ENCODE assay signal across 12 cellular contexts in the genomic region with DNA sequence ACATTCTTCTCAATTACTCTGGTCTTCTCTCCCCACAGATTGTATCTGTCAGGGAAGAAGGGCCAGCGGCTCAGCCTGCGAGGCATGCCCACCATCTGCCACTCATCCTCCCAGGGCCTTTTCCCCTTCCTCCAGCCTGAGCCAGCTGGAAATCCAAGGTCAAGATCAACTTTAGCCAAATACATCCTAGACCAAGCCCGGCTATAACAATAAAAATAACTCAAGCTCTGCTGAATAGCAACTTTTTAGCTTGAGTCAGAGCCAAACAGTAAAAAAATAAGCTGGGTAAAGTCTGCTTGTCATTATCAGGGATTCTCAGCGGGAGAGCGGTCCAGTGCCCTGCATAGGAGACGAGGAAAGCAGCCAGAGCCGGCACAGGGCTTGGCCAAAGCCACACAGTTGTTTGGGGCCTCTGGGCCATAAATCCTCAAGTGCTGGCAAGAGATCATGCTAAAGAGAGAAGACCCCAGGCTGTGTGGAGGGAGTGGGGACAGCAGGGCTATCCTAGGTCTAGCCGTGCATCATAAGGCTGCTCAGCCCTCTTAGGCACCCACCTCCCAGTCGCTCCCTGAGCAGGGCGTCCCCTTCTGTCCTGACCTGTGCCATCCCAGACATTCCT.
DNase-seq lines count a peak whose midpoint lies in the region; ATAC-seq, FAIRE-seq and TF ChIP-seq lines count a peak whose summit lies in the region.
"Had no signal": no experiment of that assay in that cellular context is flagged by ENCODE, and none has a peak within 500 bp of the region (broad histone marks: within the 10 kb centered on the region; RNA-seq: fewer than 3 reads in every experiment).

No MANE protein-coding gene starts in this region.

- no peak for DNase-seq in natural killer cell
- DNase-seq in natural killer cell treated with Interleukin-12 subunit alpha and Interleukin-12 subunit beta and Interleukin-15 and Interleukin-18, amount 100 ng/mL, for 72 hours (ENCODE audit: low spot score), result no peak
- no peak for DNase-seq in H1 (ENCODE audit: low read depth in 1 of 2, low spot score in 2 of 2)
- peak in 1 of 3 donors; percentile 33 for DNase-seq in mucosa of descending colon
- no peak for DNase-seq in germinal center (ENCODE audit: low spot score)
- no peak for DNase-seq in occipital lobe (lab: John Stamatoyannopoulos, UW)
- DNase-seq: activated naive CD8-positive, alpha-beta T cell treated with anti-CD3 and anti-CD28 coated beads for 36 hours; NCI-H526 treated with DMSO at 0.1 percent for 48 hours had no signal

- no peaks in the 10 kb centered on the region for H3K36me3 ChIP-seq in H1 (ENCODE audit: control insufficient read depth in 2 of 4, insufficient read depth in 4 of 4, low read length in 3 of 4)
- H3K36me3 ChIP-seq in mucosa of descending colon (ENCODE audit: low read depth), result no peaks in the 10 kb centered on the region
- H3K36me3 ChIP-seq: thoracic aorta had no signal

- H3K4me3 ChIP-seq in H1 (ENCODE audit: extremely low read depth in 1 of 4, insufficient read depth in 2 of 4, low read depth in 3 of 4, low read length in 4 of 4), result no peak overlapping the region
- H3K4me3 ChIP-seq in mucosa of descending colon, result no peak overlapping the region
- H3K4me3 ChIP-seq: thoracic aorta had no signal

- FAIRE-seq in H1 (lab: Jason Lieb, UNC), result no peak

- TF ChIP-seq EP300 in H1 (IDR thresholded peaks at IDR 0.05; ENCODE audit: borderline replicate concordance in 1 of 2, low read depth in 2 of 2, low read length in 2 of 2), result no peak

- no peak overlapping the region for H2AFZ ChIP-seq in H1 (ENCODE audit: low read length)

- H3K23me2 ChIP-seq in H1 (ENCODE audit: low read depth, low read length), result no peaks in the 10 kb centered on the region

- H3K9me3 ChIP-seq in H1 (ENCODE audit: insufficient read depth in 2 of 2, low read depth in 1 of 2, low read length in 1 of 2) (no peaks in the 10 kb centered on the region), mucosa of descending colon (no peaks in the 10 kb centered on the region)
- H3K9me3 ChIP-seq: thoracic aorta had no signal

- no peaks in the 10 kb centered on the region for H3K27me3 Mint-ChIP-seq in natural killer cell (ENCODE audit: low read depth in 2 of 2)
- H3K27me3 Mint-ChIP-seq in natural killer cell treated with Interleukin-12 subunit alpha and Interleukin-12 subunit beta and Interleukin-15 and Interleukin-18, amount 100 ng/mL, for 72 hours, result no peaks in the 10 kb centered on the region
- H3K27me3 Mint-ChIP-seq: activated naive CD8-positive, alpha-beta T cell treated with anti-CD3 and anti-CD28 coated beads for 36 hours; B cell had no signal

- H3K27me3 ChIP-seq in H1 (replicated peaks in 1 of 4; ENCODE audit: control insufficient read depth in 3 of 4, extremely low read depth in 1 of 4, insufficient read depth in 3 of 4, low read length in 3 of 4), result no peaks in the 10 kb centered on the region

- H2BK5ac ChIP-seq in H1 (ENCODE audit: low read depth, low read length), result no peak overlapping the region

- no peak overlapping the region for H2BK20ac ChIP-seq in H1 (ENCODE audit: low read length)

- H3K9ac ChIP-seq in H1 (replicated peaks in 1 of 4; ENCODE audit: extremely low read depth in 1 of 4, low read depth in 3 of 4, low read length in 3 of 4), result no peak overlapping the region

- H3K4me1 ChIP-seq in H1 (replicated peaks in 1 of 4; ENCODE audit: control insufficient read depth in 3 of 4, insufficient read depth in 4 of 4, low read length in 3 of 4) (peaks cover 0 to 6% (median 0%) of the 10 kb centered on the region in 4 experiments; a peak in 2 of 7 replicates), mucosa of descending colon (ENCODE audit: low read depth) (no peaks in the 10 kb centered on the region)

- peak overlapping the region; percentile 47 to 51 for H3K27ac Mint-ChIP-seq in natural killer cell
- no peak overlapping the region for H3K27ac Mint-ChIP-seq in natural killer cell treated with Interleukin-12 subunit alpha and Interleukin-12 subunit beta and Interleukin-15 and Interleukin-18, amount 100 ng/mL, for 72 hours
- H3K27ac Mint-ChIP-seq: activated naive CD8-positive, alpha-beta T cell treated with anti-CD3 and anti-CD28 coated beads for 36 hours; B cell had no signal

- TF ChIP-seq RAD21 in H1 (IDR thresholded peaks at IDR 0.05 in 1 of 2, conservative IDR thresholded peaks at IDR 0.05 in 1 of 2; ENCODE audit: low read depth in 2 of 2, low read length in 2 of 2), result no peak

- TF ChIP-seq CTCF in natural killer cell (IDR thresholded peaks at IDR 0.05), result no peak
- TF ChIP-seq CTCF in H1 (IDR thresholded peaks at IDR 0.05; ENCODE audit: control extremely low read depth in 1 of 3, insufficient read depth in 1 of 3, low read depth in 1 of 3, low read length in 3 of 3), result no peak
- TF ChIP-seq CTCF in mucosa of descending colon (IDR thresholded peaks at IDR 0.05), result no peak

- no peak overlapping the region for H3K4ac ChIP-seq in H1 (replicated peaks; ENCODE audit: insufficient read length, low read depth, low read length)

- no peak overlapping the region for H3K56ac ChIP-seq in H1 (replicated peaks; ENCODE audit: insufficient read length, low read depth, low read length)

- no peaks in the 10 kb centered on the region for H4K20me1 ChIP-seq in H1 (replicated peaks in 1 of 2; ENCODE audit: control insufficient read depth in 1 of 2, insufficient read depth in 2 of 2, low read length in 2 of 2)

- H3K14ac ChIP-seq in H1 (ENCODE audit: insufficient read length), result no peak overlapping the region

- H2AK5ac ChIP-seq in H1 (ENCODE audit: low read depth, low read length), result no peak overlapping the region

- TF ChIP-seq POLR2A in H1 (IDR thresholded peaks at IDR 0.05; ENCODE audit: control extremely low read depth in 1 of 2, low read depth in 2 of 2, low read length in 2 of 2), result no peak

- H4K91ac ChIP-seq in H1 (replicated peaks; ENCODE audit: insufficient read length, low read length), result peak overlapping the region; percentile 14

- no peak overlapping the region for H2BK12ac ChIP-seq in H1 (ENCODE audit: low read depth, low read length)

- H2BK15ac ChIP-seq in H1 (ENCODE audit: low read length), result no peak overlapping the region

- no peak overlapping the region for H3K27ac ChIP-seq in H1 (ENCODE audit: low read depth, low read length)

- CTCF ChIA-PET in H1 (lab: Charles Lee; ENCODE audit: partially characterized antibody), result interaction anchor here (0.9 to 1.3 kb wide), 4 partner anchors 11 to 36 kb away, joined by 3 to 5 read pairs (median 3); no protein-coding TSS in a partner anchor

- H3K79me2 ChIP-seq in H1 (ENCODE audit: control insufficient read depth in 1 of 2, insufficient read depth in 2 of 2, low read length in 2 of 2), result no peaks in the 10 kb centered on the region

- no peaks in the 10 kb centered on the region for H3K9me3 Mint-ChIP-seq in natural killer cell
- no peaks in the 10 kb centered on the region for H3K9me3 Mint-ChIP-seq in natural killer cell treated with Interleukin-12 subunit alpha and Interleukin-12 subunit beta and Interleukin-15 and Interleukin-18, amount 100 ng/mL, for 72 hours
- H3K9me3 Mint-ChIP-seq: activated naive CD8-positive, alpha-beta T cell treated with anti-CD3 and anti-CD28 coated beads for 36 hours had no signal

- no peak overlapping the region for H4K5ac ChIP-seq in H1 (ENCODE audit: insufficient read length, low read depth, low read length)

- no peak overlapping the region for H3K18ac ChIP-seq in H1 (ENCODE audit: extremely low read depth, low read length)

- POLR2A ChIA-PET in H1 (lab: Charles Lee; ENCODE audit: partially characterized antibody), result no interaction called here

- ATAC-seq in natural killer cell (no peak), mucosa of descending colon (peak; percentile 49), GM21447 (IDR thresholded peaks at IDR 0.05; ENCODE audit: unreplicated experiment) (no peak), GM21529 (IDR thresholded peaks at IDR 0.05; ENCODE audit: unreplicated experiment) (no peak)
- no peak for ATAC-seq in natural killer cell treated with Interleukin-12 subunit alpha and Interleukin-12 subunit beta and Interleukin-15 and Interleukin-18, amount 100 ng/mL, for 72 hours

- no peaks in the 10 kb centered on the region for H3K79me1 ChIP-seq in H1 (ENCODE audit: low read depth, low read length)

- H3K23ac ChIP-seq in H1 (ENCODE audit: insufficient read length), result no peak overlapping the region

- H3K4me3 Mint-ChIP-seq in natural killer cell, result no peak overlapping the region
- H3K4me3 Mint-ChIP-seq in natural killer cell treated with Interleukin-12 subunit alpha and Interleukin-12 subunit beta and Interleukin-15 and Interleukin-18, amount 100 ng/mL, for 72 hours, result no peak overlapping the region
- H3K4me3 Mint-ChIP-seq: activated naive CD8-positive, alpha-beta T cell treated with anti-CD3 and anti-CD28 coated beads for 36 hours; B cell had no signal

- H3K4me1 Mint-ChIP-seq in natural killer cell, result peaks cover 25 to 41% of the 10 kb centered on the region in 2 donors
- H3K4me1 Mint-ChIP-seq in natural killer cell treated with Interleukin-12 subunit alpha and Interleukin-12 subunit beta and Interleukin-15 and Interleukin-18, amount 100 ng/mL, for 72 hours (ENCODE audit: low read depth in 2 of 2), result peaks cover 25 to 26% of the 10 kb centered on the region in 2 donors

- WGBS in H1 (ENCODE audit: extremely low coverage in 1 of 2, insufficient coverage in 1 of 2, insufficient read length in 1 of 2, insufficient replicate concordance in 2 of 2, low coverage in 1 of 2, low lambda C conversion rate in 2 of 2, missing lambda C conversion rate in 1 of 2), 2 experiments, result 79% methylated on average over 10 of the region's 10 CpGs; no CpG with 5 or more reads in 1 of the 2 experiments

- no peaks in the 10 kb centered on the region for H3K36me3 Mint-ChIP-seq in natural killer cell
- H3K36me3 Mint-ChIP-seq in natural killer cell treated with Interleukin-12 subunit alpha and Interleukin-12 subunit beta and Interleukin-15 and Interleukin-18, amount 100 ng/mL, for 72 hours, result no peaks in the 10 kb centered on the region
- H3K36me3 Mint-ChIP-seq: activated naive CD8-positive, alpha-beta T cell treated with anti-CD3 and anti-CD28 coated beads for 36 hours had no signal

- no peak overlapping the region; the same call in 1 of the 2 replicates for H4K8ac ChIP-seq in H1 (ENCODE audit: extremely low read depth, insufficient read depth, low read length)

- intact Hi-C loops in natural killer cell (cut with micrococcal nuclease), result no loop called here
- intact Hi-C loops in mucosa of descending colon (cut with DNase I, micrococcal nuclease), result no loop called here

- no peak overlapping the region for H2BK120ac ChIP-seq in H1 (replicated peaks; ENCODE audit: low read depth, low read length)

- H3K4me2 ChIP-seq in H1 (ENCODE audit: insufficient read depth in 1 of 2, low read depth in 2 of 2, low read length in 2 of 2), result no peak overlapping the region

TF ChIP-seq in H1, 55 proteins besides CTCF, POLR2A, EP300 and RAD21 (continues in another document):
- TF ChIP-seq TBP (IDR thresholded peaks at IDR 0.05; ENCODE audit: low read depth, low read length) (no peak), RFX5 (IDR thresholded peaks at IDR 0.05; ENCODE audit: borderline replicate concordance, low read depth, low read length) (no peak), TCF12 (IDR thresholded peaks at IDR 0.05; ENCODE audit: low read depth, low read length) (no peak), KDM1A (IDR thresholded peaks at IDR 0.05; ENCODE audit: borderline replicate concordance, low read length) (no peak), BACH1 (IDR thresholded peaks at IDR 0.05; ENCODE audit: low read length) (no peak), SUZ12 (IDR thresholded peaks at IDR 0.05; ENCODE audit: low read length) (no peak)

Comparison
In these comparisons a context has a peak if more than half of its experiments do, and no peak if none do; other contexts are left out.
1. H3K27ac Mint-ChIP-seq: peak in natural killer cell (2 of 2); none in natural killer cell treated with Interleukin-12 subunit alpha and Interleukin-12 subunit beta and Interleukin-15 and Interleukin-18, amount 100 ng/mL, for 72 hours (0 of 2).